24 cellular contexts compared by ENCODE assay signal in the genomic region with DNA sequence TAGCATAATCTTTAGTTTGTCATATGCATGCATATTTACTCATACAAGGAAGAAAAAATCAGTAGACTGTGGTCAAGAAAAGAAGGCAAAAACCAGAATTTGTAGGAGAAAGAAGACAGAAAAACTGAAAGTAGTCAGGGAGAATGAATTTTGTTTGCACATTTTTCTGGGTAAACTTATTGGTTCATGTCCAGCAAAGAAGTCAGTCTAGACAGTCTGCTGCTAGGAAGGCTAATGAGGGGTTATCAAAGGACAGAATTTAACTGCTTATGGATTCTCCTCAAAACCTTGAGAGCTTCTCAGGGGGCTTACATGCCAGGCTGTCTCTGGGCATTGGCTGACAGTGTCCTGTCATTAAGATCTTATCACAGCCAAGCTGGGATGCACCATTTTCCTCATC.
DNase-seq lines count a peak whose midpoint lies in the region; ATAC-seq, FAIRE-seq and TF ChIP-seq lines count a peak whose summit lies in the region.
"Had no signal": no experiment of that assay in that cellular context is flagged by ENCODE, and none has a peak within 500 bp of the region (broad histone marks: within the 10 kb centered on the region; RNA-seq: fewer than 3 reads in every experiment).

No MANE protein-coding gene starts in this region.

- H3K4me3 ChIP-seq in astrocyte (ENCODE audit: insufficient read depth, low read depth, low read length) (no peak overlapping the region), sigmoid colon (no peak overlapping the region)
- H3K4me3 ChIP-seq: GM12878, GM23338 had no signal

- H3K4me2 ChIP-seq in astrocyte (ENCODE audit: low read length), result no peak overlapping the region
- H3K4me2 ChIP-seq: GM23338 had no signal

- peak; percentile 15 for DNase-seq in NCI-H1105 treated with DMSO at 0.1 percent for 48 hours (lab: John Stamatoyannopoulos, UW)
- DNase-seq in NCI-H1105 (lab: John Stamatoyannopoulos, UW), result no peak
- DNase-seq in activated naive CD4-positive, alpha-beta T cell treated with anti-CD3 and anti-CD28 coated beads, Interleukin-2, amount 50 U/mL, for 72 hours (ENCODE audit: low spot score in 2 of 2), result no peak
- no peak for DNase-seq in activated naive CD4-positive, alpha-beta T cell (lab: John Stamatoyannopoulos, UW)
- DNase-seq in astrocyte (ENCODE audit: low read depth), result peak; percentile 60
- no peak for DNase-seq in sigmoid colon
- DNase-seq in SKM-1 (lab: John Stamatoyannopoulos, UW; ENCODE audit: unreplicated experiment), result no peak
- DNase-seq: CD4-positive, alpha-beta memory T cell; DMS153; GF-D8; HCEC 1CT; Karpas-422; NCI-H1048; NCI-H146; NCI-H2081; NCI-H2171 treated with DMSO at 0.1 percent for 48 hours; SHP77 had no signal

- H3K27me3 Mint-ChIP-seq in astrocyte (ENCODE audit: low read depth, unreplicated experiment), result peaks cover 5% of the 10 kb centered on the region
- H3K27me3 Mint-ChIP-seq: CD4-positive, alpha-beta memory T cell; IgD-negative memory B cell had no signal

- H3K27ac ChIP-seq in astrocyte (ENCODE audit: low read depth, low read length) (no peak overlapping the region), sigmoid colon (peak overlapping the region in 3 of 4 donors; percentile 31 to 68 (median 66))
- H3K27ac ChIP-seq: 22Rv1 had no signal

- TF ChIP-seq EP300 in sigmoid colon (IDR thresholded peaks at IDR 0.05), result no peak

- peak overlapping the region; percentile 89 to 99 for H3K27ac Mint-ChIP-seq in activated naive CD4-positive, alpha-beta T cell treated with anti-CD3 and anti-CD28 coated beads, Interleukin-2, amount 50 U/mL, for 72 hours
- H3K27ac Mint-ChIP-seq in astrocyte (ENCODE audit: unreplicated experiment), result no peak overlapping the region
- H3K27ac Mint-ChIP-seq: GM23338 had no signal

- no peak for FAIRE-seq in astrocyte (lab: Jason Lieb, UNC)
- FAIRE-seq: GM12878, GM19239, HTR-8/SVneo had no signal

- no peak for TF ChIP-seq CTCF in astrocyte (IDR thresholded peaks at IDR 0.05; ENCODE audit: insufficient read depth, low read depth, low read length)
- no peak for TF ChIP-seq CTCF in sigmoid colon (IDR thresholded peaks at IDR 0.05)

- H2AFZ ChIP-seq in astrocyte (ENCODE audit: low read depth, low read length), result no peak overlapping the region
- H2AFZ ChIP-seq: GM23338 had no signal

- no peaks in the 10 kb centered on the region for H3K79me2 ChIP-seq in astrocyte (ENCODE audit: insufficient read depth, low read length)

- H3K4me3 Mint-ChIP-seq in astrocyte (ENCODE audit: unreplicated experiment), result no peak overlapping the region
- H3K4me3 Mint-ChIP-seq: GM23338, IgD-negative memory B cell had no signal

- no peak overlapping the region for H3K9ac ChIP-seq in astrocyte (ENCODE audit: low read length)

- H3K36me3 Mint-ChIP-seq in activated naive CD4-positive, alpha-beta T cell treated with anti-CD3 and anti-CD28 coated beads, Interleukin-2, amount 50 U/mL, for 72 hours, result peaks cover 26 to 29% of the 10 kb centered on the region in 2 donors
- no peaks in the 10 kb centered on the region for H3K36me3 Mint-ChIP-seq in astrocyte (ENCODE audit: low read depth, unreplicated experiment)
- H3K36me3 Mint-ChIP-seq: CD4-positive, alpha-beta memory T cell had no signal

- H3K27me3 ChIP-seq in astrocyte (ENCODE audit: insufficient read depth, low read length) (no peaks in the 10 kb centered on the region), sigmoid colon (no peaks in the 10 kb centered on the region)

- H3K9me3 ChIP-seq in astrocyte (ENCODE audit: insufficient read depth, low read depth, low read length) (no peaks in the 10 kb centered on the region), sigmoid colon (no peaks in the 10 kb centered on the region)

- intact Hi-C loops in sigmoid colon (cut with DNase I), result loop anchor here (10.0 kb wide), 1 partner anchor 273 kb away; no protein-coding TSS in a partner anchor

- no peaks in the 10 kb centered on the region for H4K20me1 ChIP-seq in astrocyte (ENCODE audit: insufficient read depth, low read length)

- H3K9me3 Mint-ChIP-seq in activated naive CD4-positive, alpha-beta T cell treated with anti-CD3 and anti-CD28 coated beads, Interleukin-2, amount 50 U/mL, for 72 hours, result peaks cover 14 to 21% of the 10 kb centered on the region in 2 donors
- peaks cover 1% of the 10 kb centered on the region for H3K9me3 Mint-ChIP-seq in astrocyte (ENCODE audit: unreplicated experiment)
- H3K9me3 Mint-ChIP-seq: CD4-positive, alpha-beta memory T cell; GM23338; IgD-negative memory B cell had no signal

- no peak for ATAC-seq in activated naive CD4-positive, alpha-beta T cell treated with anti-CD3 and anti-CD28 coated beads, Interleukin-2, amount 50 U/mL, for 72 hours
- no peak for ATAC-seq in GM19452 (IDR thresholded peaks at IDR 0.05; ENCODE audit: unreplicated experiment)
- ATAC-seq: GM12878, GM23338 had no signal

- H3K4me1 Mint-ChIP-seq in astrocyte (ENCODE audit: low read depth, unreplicated experiment), result peaks cover 4% of the 10 kb centered on the region

- no peak for TF ChIP-seq POLR2A in sigmoid colon (IDR thresholded peaks at IDR 0.05)

- H3K4me1 ChIP-seq in astrocyte (ENCODE audit: insufficient read depth, low read length), result no peaks in the 10 kb centered on the region
- peaks cover 0 to 75% (median 55%) of the 10 kb centered on the region in 4 donors for H3K4me1 ChIP-seq in sigmoid colon

- H3K36me3 ChIP-seq in astrocyte (ENCODE audit: insufficient read depth, low read length), result no peaks in the 10 kb centered on the region
- H3K36me3 ChIP-seq in sigmoid colon, result no peaks in the 10 kb centered on the region

Comparison
In these comparisons a context has a peak if more than half of its experiments do, and no peak if none do; other contexts are left out.
1. DNase-seq: peak in NCI-H1105 treated with DMSO at 0.1 percent for 48 hours (single experiment) and astrocyte (single experiment); none in NCI-H1105 (single experiment), activated naive CD4-positive, alpha-beta T cell treated with anti-CD3 and anti-CD28 coated beads, Interleukin-2, amount 50 U/mL, for 72 hours (0 of 2), activated naive CD4-positive, alpha-beta T cell (0 of 4), sigmoid colon (single experiment) and SKM-1 (single experiment).